Comparison of ENCODE assay signal across 8 cellular contexts in the genomic region with DNA sequence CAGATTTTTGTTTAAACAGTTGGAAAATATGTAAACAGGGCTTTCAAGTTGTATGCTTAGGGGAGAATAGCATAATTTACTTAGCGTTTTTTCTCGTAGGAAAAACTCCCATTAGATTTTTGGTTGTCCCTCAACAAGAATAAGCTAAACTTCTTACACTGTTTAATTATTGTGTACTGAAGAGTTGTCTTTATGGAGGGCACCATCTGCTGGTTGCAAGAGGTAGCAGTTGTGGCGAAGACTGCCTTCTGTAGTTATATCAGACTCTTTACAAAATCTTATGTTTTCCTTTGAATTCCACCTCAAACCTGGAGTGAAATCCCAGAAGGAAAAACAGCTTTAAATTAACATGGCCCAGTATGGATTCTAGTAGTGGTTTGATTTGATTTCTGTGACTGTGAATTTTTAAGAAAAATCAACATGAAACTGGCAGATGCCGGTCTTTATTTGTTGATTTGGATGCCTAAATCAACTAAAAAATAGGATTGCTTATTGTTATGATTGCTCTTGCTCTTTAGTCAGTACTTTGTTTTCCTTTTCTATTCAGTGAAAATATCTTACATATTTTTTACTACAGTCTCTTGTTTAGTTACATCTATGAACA. TPM values are rescaled to one million over a fixed set of nuclear protein-coding genes. Genes with fewer than 3 reads are reported as not detected.
A peak's percentile ranks its signal among the peaks of the same experiment; 100 is the strongest.
DNase-seq lines count a peak whose midpoint lies in the region; ATAC-seq and TF ChIP-seq lines count a peak whose summit lies in the region.

No MANE protein-coding gene starts in this region.

- no peaks in the 10 kb centered on the region for H3K9me3 Mint-ChIP-seq in osteocyte (ENCODE audit: unreplicated experiment)

- peak; percentile 21 for DNase-seq in NCI-H2107 treated with DMSO at 0.1 percent for 48 hours (lab: John Stamatoyannopoulos, UW; ENCODE audit: unreplicated experiment)
- DNase-seq in NCI-H2107 (lab: John Stamatoyannopoulos, UW) = no peak
- DNase-seq in NT2/D1 (ENCODE audit: low read depth, low spot score) = peak; percentile 6
- DNase-seq in activated T-helper 9 cell treated with anti-CD3 and anti-CD28 coated beads, Interleukin-2, amount 50 U/mL, for 16 hours (ENCODE audit: low read depth) = peak; percentile 2
- peak in 1 of 2 donors; percentile 35 for DNase-seq in foreskin keratinocyte
- DNase-seq in osteocyte (ENCODE audit: extremely low spot score, unreplicated experiment) = no peak
- DNase-seq in posterior vena cava (ENCODE audit: low spot score) = no peak

- H3K27me3 Mint-ChIP-seq in osteocyte (ENCODE audit: unreplicated experiment) = no peaks in the 10 kb centered on the region

- no peaks in the 10 kb centered on the region for H3K9me3 ChIP-seq in NT2/D1 (ENCODE audit: insufficient read depth, low read length)

- ATAC-seq in HG02884 (IDR thresholded peaks at IDR 0.05; ENCODE audit: unreplicated experiment) (peak; percentile 82), foreskin keratinocyte (peak; percentile 79)

- no peak overlapping the region for H3K9ac ChIP-seq in NT2/D1 (ENCODE audit: insufficient read length, low read depth)

- no peaks in the 10 kb centered on the region for H3K36me3 Mint-ChIP-seq in osteocyte (ENCODE audit: unreplicated experiment)

- H3K27ac ChIP-seq in foreskin keratinocyte = no peak overlapping the region

- H3K4me3 ChIP-seq in NT2/D1 (ENCODE audit: insufficient read length, low read depth) = no peak overlapping the region

- no peaks in the 10 kb centered on the region for H3K27me3 ChIP-seq in NT2/D1 (ENCODE audit: insufficient read depth, insufficient read length)
- H3K27me3 ChIP-seq in foreskin keratinocyte = no peaks in the 10 kb centered on the region

- H3K4me1 ChIP-seq in NT2/D1 (ENCODE audit: insufficient read depth, insufficient read length) = no peaks in the 10 kb centered on the region
- no peaks in the 10 kb centered on the region for H3K4me1 ChIP-seq in foreskin keratinocyte

- no peaks in the 10 kb centered on the region for H3K36me3 ChIP-seq in NT2/D1 (ENCODE audit: insufficient read depth, insufficient read length, low read length)

- TF ChIP-seq CTCF in foreskin keratinocyte (conservative IDR thresholded peaks at IDR 0.05) (peak; percentile 81), osteocyte (IDR thresholded peaks at IDR 0.05) (peak; percentile 89)

- H3K27ac Mint-ChIP-seq in osteocyte (ENCODE audit: unreplicated experiment) = peak overlapping the region; percentile 53

- intact Hi-C loops in posterior vena cava (cut with DNase I) = loop anchor here in 1 of 2 donors (5.0 kb wide), 1 partner anchor 52 kb away; the partner anchor contains the start of gene PDS5B

- H3K4me1 Mint-ChIP-seq in osteocyte (ENCODE audit: unreplicated experiment) = peaks cover 17% of the 10 kb centered on the region

- no peak overlapping the region for H3K4me3 Mint-ChIP-seq in osteocyte (ENCODE audit: unreplicated experiment)

RNA-seq across cellular contexts. Expression of gene PDS5B, which starts 53.4 kb away (rescaled TPM):
- total RNA-seq in foreskin keratinocyte (21.7 and 24.8 TPM in 2 replicates), osteocyte (65.8 and 72.4 TPM in 2 replicates), posterior vena cava (10 to 100 TPM; 38.8 to 43.1 TPM)
- 2.6 and 3.8 TPM in 2 replicates for polyA plus RNA-seq in foreskin keratinocyte

Comparison
In these comparisons a context has a peak if more than half of its experiments do, and no peak if none do; other contexts are left out.
1. DNase-seq: peak in NCI-H2107 treated with DMSO at 0.1 percent for 48 hours (single experiment), NT2/D1 (single experiment) and activated T-helper 9 cell treated with anti-CD3 and anti-CD28 coated beads, Interleukin-2, amount 50 U/mL, for 16 hours (single experiment); none in NCI-H2107 (single experiment), osteocyte (single experiment) and posterior vena cava (single experiment).